Comparison of ENCODE assay signal across 13 cellular contexts in genomic region chr4:40264497-40264896, GRCh38.
A peak's percentile ranks its signal among the peaks of the same experiment; 100 is the strongest.
DNase-seq lines count a peak whose midpoint lies in the region; ATAC-seq, FAIRE-seq and TF ChIP-seq lines count a peak whose summit lies in the region.
"Had no signal": no experiment of that assay in that cellular context is flagged by ENCODE, and none has a peak within 500 bp of the region (broad histone marks: within the 10 kb centered on the region; RNA-seq: fewer than 3 reads in every experiment).

No MANE protein-coding gene starts in this region.

- ATAC-seq in activated CD8-positive, alpha-beta T cell treated with anti-CD3 and anti-CD28 coated beads, Interleukin-2, amount 10 ng/mL, durations not matched to agents 7 days and 5 days = no peak
- no peak for ATAC-seq in WTC11
- no peak for ATAC-seq in HG03520 (IDR thresholded peaks at IDR 0.05; ENCODE audit: unreplicated experiment)

- peaks cover 52% of the 10 kb centered on the region for H3K4me1 Mint-ChIP-seq in activated CD8-positive, alpha-beta T cell treated with anti-CD3 and anti-CD28 coated beads, Interleukin-2, amount 10 ng/mL, durations not matched to agents 7 days and 5 days (ENCODE audit: low read depth)
- peaks cover 22% of the 10 kb centered on the region for H3K4me1 Mint-ChIP-seq in WTC11

- peaks cover 2% of the 10 kb centered on the region for H3K36me3 Mint-ChIP-seq in activated CD8-positive, alpha-beta T cell treated with anti-CD3 and anti-CD28 coated beads, Interleukin-2, amount 10 ng/mL, durations not matched to agents 7 days and 5 days (ENCODE audit: low read depth)
- no peaks in the 10 kb centered on the region for H3K36me3 Mint-ChIP-seq in WTC11

- peaks cover 5% of the 10 kb centered on the region; the same call in 1 of the 2 replicates for H3K4me1 ChIP-seq in HEK293 (ENCODE audit: control insufficient read depth, insufficient read depth, low read length)

- no peaks in the 10 kb centered on the region for H3K9me3 ChIP-seq in HEK293 (ENCODE audit: control insufficient read depth, insufficient read depth, low read depth, low read length)
- H3K9me3 ChIP-seq: ovary, upper lobe of left lung had no signal

- TF ChIP-seq CTCF in HEK293 (tag by site-specific recombination; IDR thresholded peaks at IDR 0.05) (no peak), WTC11 (IDR thresholded peaks at IDR 0.05) (no peak)

- POLR2A ChIA-PET in HEK293 (lab: Yijun Ruan, JAX) (no interaction called here), WTC11 (lab: Charles Lee) (no interaction called here)
- POLR2A ChIA-PET in activated CD8-positive, alpha-beta T cell treated with anti-CD3 and anti-CD28 coated beads, Interleukin-2, amount 10 ng/mL, durations not matched to agents 7 days and 5 days (lab: Charles Lee) = interaction anchor here (1.1 to 1.2 kb wide), 3 partner anchors 11 to 69 kb away, joined by 3 to 4 read pairs (median 3); no protein-coding TSS in a partner anchor

- DNase-seq in AG20443 (ENCODE audit: low spot score) = peak; percentile 35
- no peak for DNase-seq in activated CD8-positive, alpha-beta T cell treated with anti-CD3 and anti-CD28 coated beads, Interleukin-2, amount 10 ng/mL, durations not matched to agents 7 days and 5 days
- DNase-seq in islet precursor cell = peak; percentile 80
- DNase-seq in WTC11 (ENCODE audit: low spot score) = no peak
- DNase-seq in NOMO-1 (lab: John Stamatoyannopoulos, UW; ENCODE audit: unreplicated experiment in 2 of 2) = no peak
- no peak for DNase-seq in GM19239 (ENCODE audit: insufficient read length, low spot score)
- DNase-seq: Calu3, dermis blood vessel endothelial cell, NCI-H1930, upper lobe of left lung had no signal

- peak overlapping the region; percentile 94 for H3K27ac Mint-ChIP-seq in activated CD8-positive, alpha-beta T cell treated with anti-CD3 and anti-CD28 coated beads, Interleukin-2, amount 10 ng/mL, durations not matched to agents 7 days and 5 days
- no peak overlapping the region for H3K27ac Mint-ChIP-seq in WTC11

- no peaks in the 10 kb centered on the region for H3K36me3 ChIP-seq in HEK293 (ENCODE audit: control insufficient read depth in 2 of 2, insufficient read depth in 1 of 2, low read length in 2 of 2)
- H3K36me3 ChIP-seq: ovary, upper lobe of left lung had no signal

- H3K4me3 ChIP-seq in HEK293 (ENCODE audit: low read depth, low read length) = no peak overlapping the region
- H3K4me3 ChIP-seq: ovary, upper lobe of left lung had no signal

- CTCF ChIA-PET in HEK293 (lab: Yijun Ruan, JAX) (no interaction called here), WTC11 (lab: Charles Lee) (interaction anchor here (1.0 kb wide), 1 partner anchor 53 kb away, joined by 3 read pairs; no protein-coding TSS in a partner anchor)
- CTCF ChIA-PET in activated CD8-positive, alpha-beta T cell treated with anti-CD3 and anti-CD28 coated beads, Interleukin-2, amount 10 ng/mL, durations not matched to agents 7 days and 5 days (lab: Charles Lee) = interaction anchor here (1.2 to 2.5 kb wide), 5 partner anchors 9 to 61 kb away, joined by 3 to 16 read pairs (median 6); no protein-coding TSS in a partner anchor

- FAIRE-seq in GM19239 (lab: Jason Lieb, UNC) = no peak

- H3K27ac ChIP-seq in HEK293 (ENCODE audit: extremely low read depth, low read depth, low read length) = no peak overlapping the region
- H3K27ac ChIP-seq: ovary, upper lobe of left lung had no signal

- H3K4me3 Mint-ChIP-seq in activated CD8-positive, alpha-beta T cell treated with anti-CD3 and anti-CD28 coated beads, Interleukin-2, amount 10 ng/mL, durations not matched to agents 7 days and 5 days = no peak overlapping the region
- no peak overlapping the region for H3K4me3 Mint-ChIP-seq in WTC11

- H3K27me3 Mint-ChIP-seq in activated CD8-positive, alpha-beta T cell treated with anti-CD3 and anti-CD28 coated beads, Interleukin-2, amount 10 ng/mL, durations not matched to agents 7 days and 5 days (ENCODE audit: low read depth) = no peaks in the 10 kb centered on the region
- H3K27me3 Mint-ChIP-seq in WTC11 (ENCODE audit: low read depth) = no peaks in the 10 kb centered on the region

- no peaks in the 10 kb centered on the region for H3K9me3 Mint-ChIP-seq in activated CD8-positive, alpha-beta T cell treated with anti-CD3 and anti-CD28 coated beads, Interleukin-2, amount 10 ng/mL, durations not matched to agents 7 days and 5 days (ENCODE audit: insufficient read depth)
- H3K9me3 Mint-ChIP-seq in WTC11 = peaks cover 5% of the 10 kb centered on the region; the same call in 1 of the 2 replicates

TF ChIP-seq in HEK293, 187 proteins besides CTCF, POLR2A, EP300 and RAD21 (continues in another document):
- TF ChIP-seq SCRT2 (tag by site-specific recombination; IDR thresholded peaks at IDR 0.05) (no peak), ZNF660 (tag by site-specific recombination; IDR thresholded peaks at IDR 0.05) (peak; percentile 38; the same call in 1 of the 2 replicates), ZEB2 (tag by site-specific recombination; IDR thresholded peaks at IDR 0.05) (peak; percentile 29; the same call in 1 of the 2 replicates), ZNF488 (tag by site-specific recombination; IDR thresholded peaks at IDR 0.05) (no peak), ZBTB21 (tag by site-specific recombination; IDR thresholded peaks at IDR 0.05) (0 out of 2 replicates have a peak, but pooled peaks have one; percentile 21), ZNF2 (tag by site-specific recombination; IDR thresholded peaks at IDR 0.05) (no peak), ZFP3 (tag by site-specific recombination; IDR thresholded peaks at IDR 0.05; ENCODE audit: low read depth) (no peak), KLF7 (tag by site-specific recombination; IDR thresholded peaks at IDR 0.05; ENCODE audit: borderline replicate concordance) (no peak), IKZF3 (tag by site-specific recombination; IDR thresholded peaks at IDR 0.05) (no peak), SP2 (tag by site-specific recombination; IDR thresholded peaks at IDR 0.05) (no peak), ZNF571 (tag by site-specific recombination; IDR thresholded peaks at IDR 0.05) (no peak), ZNF473 (tag by site-specific recombination; IDR thresholded peaks at IDR 0.05) (no peak)
- TF ChIP-seq, protein P1, sequence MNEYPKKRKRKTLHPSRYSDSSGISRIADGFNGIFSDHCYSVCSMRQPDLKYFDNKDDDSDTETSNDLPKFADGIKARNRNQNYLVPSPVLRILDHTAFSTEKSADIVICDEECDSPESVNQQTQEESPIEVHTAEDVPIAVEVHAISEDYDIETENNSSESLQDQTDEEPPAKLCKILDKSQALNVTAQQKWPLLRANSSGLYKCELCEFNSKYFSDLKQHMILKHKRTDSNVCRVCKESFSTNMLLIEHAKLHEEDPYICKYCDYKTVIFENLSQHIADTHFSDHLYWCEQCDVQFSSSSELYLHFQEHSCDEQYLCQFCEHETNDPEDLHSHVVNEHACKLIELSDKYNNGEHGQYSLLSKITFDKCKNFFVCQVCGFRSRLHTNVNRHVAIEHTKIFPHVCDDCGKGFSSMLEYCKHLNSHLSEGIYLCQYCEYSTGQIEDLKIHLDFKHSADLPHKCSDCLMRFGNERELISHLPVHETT (tag by site-specific recombination; IDR thresholded peaks at IDR 0.05) = no peak

TF ChIP-seq in WTC11, 78 proteins besides CTCF, POLR2A, EP300 and RAD21:
- TF ChIP-seq, protein P2, sequence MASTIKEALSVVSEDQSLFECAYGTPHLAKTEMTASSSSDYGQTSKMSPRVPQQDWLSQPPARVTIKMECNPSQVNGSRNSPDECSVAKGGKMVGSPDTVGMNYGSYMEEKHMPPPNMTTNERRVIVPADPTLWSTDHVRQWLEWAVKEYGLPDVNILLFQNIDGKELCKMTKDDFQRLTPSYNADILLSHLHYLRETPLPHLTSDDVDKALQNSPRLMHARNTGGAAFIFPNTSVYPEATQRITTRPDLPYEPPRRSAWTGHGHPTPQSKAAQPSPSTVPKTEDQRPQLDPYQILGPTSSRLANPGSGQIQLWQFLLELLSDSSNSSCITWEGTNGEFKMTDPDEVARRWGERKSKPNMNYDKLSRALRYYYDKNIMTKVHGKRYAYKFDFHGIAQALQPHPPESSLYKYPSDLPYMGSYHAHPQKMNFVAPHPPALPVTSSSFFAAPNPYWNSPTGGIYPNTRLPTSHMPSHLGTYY (CRISPR knock-in tag; IDR thresholded peaks at IDR 0.05) = no peak
- TF ChIP-seq, protein P3, sequence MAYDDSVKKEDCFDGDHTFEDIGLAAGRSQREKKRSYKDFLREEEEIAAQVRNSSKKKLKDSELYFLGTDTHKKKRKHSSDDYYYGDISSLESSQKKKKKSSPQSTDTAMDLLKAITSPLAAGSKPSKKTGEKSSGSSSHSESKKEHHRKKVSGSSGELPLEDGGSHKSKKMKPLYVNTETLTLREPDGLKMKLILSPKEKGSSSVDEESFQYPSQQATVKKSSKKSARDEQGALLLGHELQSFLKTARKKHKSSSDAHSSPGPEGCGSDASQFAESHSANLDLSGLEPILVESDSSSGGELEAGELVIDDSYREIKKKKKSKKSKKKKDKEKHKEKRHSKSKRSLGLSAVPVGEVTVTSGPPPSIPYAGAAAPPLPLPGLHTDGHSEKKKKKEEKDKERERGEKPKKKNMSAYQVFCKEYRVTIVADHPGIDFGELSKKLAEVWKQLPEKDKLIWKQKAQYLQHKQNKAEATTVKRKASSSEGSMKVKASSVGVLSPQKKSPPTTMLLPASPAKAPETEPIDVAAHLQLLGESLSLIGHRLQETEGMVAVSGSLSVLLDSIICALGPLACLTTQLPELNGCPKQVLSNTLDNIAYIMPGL (CRISPR knock-in tag; IDR thresholded peaks at IDR 0.05) = no peak
- TF ChIP-seq USF1 (CRISPR knock-in tag; IDR thresholded peaks at IDR 0.05) (no peak), KAT7 (CRISPR knock-in tag; IDR thresholded peaks at IDR 0.05; ENCODE audit: borderline replicate concordance) (no peak), OVOL2 (CRISPR knock-in tag; IDR thresholded peaks at IDR 0.05; ENCODE audit: borderline replicate concordance) (no peak)
TF ChIP-seq in WTC11: peak in this region for 0.

Comparison
In these comparisons a context has a peak if more than half of its experiments do, and no peak if none do; other contexts are left out.
1. DNase-seq: peak in AG20443 (single experiment) and islet precursor cell (single experiment); none in activated CD8-positive, alpha-beta T cell treated with anti-CD3 and anti-CD28 coated beads, Interleukin-2, amount 10 ng/mL, durations not matched to agents 7 days and 5 days (single experiment), WTC11 (single experiment), NOMO-1 (0 of 2) and GM19239 (single experiment).